Comparison of ENCODE assay signal across 1 cellular context in the genomic region with DNA sequence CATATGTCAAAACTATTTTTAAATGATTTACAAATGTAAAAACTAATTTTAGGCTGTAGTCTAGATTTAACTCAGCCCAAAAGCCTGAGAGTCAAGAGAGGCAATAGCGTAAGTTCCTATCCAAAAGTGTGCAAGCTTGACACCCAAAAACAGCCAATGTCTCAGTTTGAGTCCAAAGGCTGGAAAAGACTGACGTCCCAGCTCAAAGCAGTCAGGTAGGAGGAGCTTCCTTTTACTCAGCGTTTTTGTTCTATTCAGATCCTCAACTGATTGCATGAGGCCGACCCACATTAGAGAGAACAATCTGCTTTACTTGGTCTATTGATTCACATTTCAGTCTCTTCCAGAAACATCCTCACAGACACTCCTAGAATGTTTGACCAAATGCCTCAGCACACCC.
TF ChIP-seq lines count a peak whose summit lies in the region.

No MANE protein-coding gene starts in this region.

TF ChIP-seq in K562, 482 proteins besides CTCF, POLR2A, EP300 and RAD21:
- TF ChIP-seq, protein P1, sequence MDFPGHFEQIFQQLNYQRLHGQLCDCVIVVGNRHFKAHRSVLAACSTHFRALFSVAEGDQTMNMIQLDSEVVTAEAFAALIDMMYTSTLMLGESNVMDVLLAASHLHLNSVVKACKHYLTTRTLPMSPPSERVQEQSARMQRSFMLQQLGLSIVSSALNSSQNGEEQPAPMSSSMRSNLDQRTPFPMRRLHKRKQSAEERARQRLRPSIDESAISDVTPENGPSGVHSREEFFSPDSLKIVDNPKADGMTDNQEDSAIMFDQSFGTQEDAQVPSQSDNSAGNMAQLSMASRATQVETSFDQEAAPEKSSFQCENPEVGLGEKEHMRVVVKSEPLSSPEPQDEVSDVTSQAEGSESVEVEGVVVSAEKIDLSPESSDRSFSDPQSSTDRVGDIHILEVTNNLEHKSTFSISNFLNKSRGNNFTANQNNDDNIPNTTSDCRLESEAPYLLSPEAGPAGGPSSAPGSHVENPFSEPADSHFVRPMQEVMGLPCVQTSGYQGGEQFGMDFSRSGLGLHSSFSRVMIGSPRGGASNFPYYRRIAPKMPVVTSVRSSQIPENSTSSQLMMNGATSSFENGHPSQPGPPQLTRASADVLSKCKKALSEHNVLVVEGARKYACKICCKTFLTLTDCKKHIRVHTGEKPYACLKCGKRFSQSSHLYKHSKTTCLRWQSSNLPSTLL (IDR thresholded peaks at IDR 0.05) = no peak
- TF ChIP-seq NFE2 (IDR thresholded peaks at IDR 0.05; ENCODE audit: low read depth) = 0 out of 2 replicates have a peak, but pooled peaks have one; percentile 7
- TF ChIP-seq, protein P2, sequence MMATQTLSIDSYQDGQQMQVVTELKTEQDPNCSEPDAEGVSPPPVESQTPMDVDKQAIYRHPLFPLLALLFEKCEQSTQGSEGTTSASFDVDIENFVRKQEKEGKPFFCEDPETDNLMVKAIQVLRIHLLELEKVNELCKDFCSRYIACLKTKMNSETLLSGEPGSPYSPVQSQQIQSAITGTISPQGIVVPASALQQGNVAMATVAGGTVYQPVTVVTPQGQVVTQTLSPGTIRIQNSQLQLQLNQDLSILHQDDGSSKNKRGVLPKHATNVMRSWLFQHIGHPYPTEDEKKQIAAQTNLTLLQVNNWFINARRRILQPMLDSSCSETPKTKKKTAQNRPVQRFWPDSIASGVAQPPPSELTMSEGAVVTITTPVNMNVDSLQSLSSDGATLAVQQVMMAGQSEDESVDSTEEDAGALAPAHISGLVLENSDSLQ (IDR thresholded peaks at IDR 0.05) = peak; percentile 58
- TF ChIP-seq ATF1 (CRISPR knock-in tag; IDR thresholded peaks at IDR 0.05) = no peak
- TF ChIP-seq ATF1 (tag; IDR thresholded peaks at IDR 0.05) = 0 out of 2 replicates have a peak, but pooled peaks have one; percentile 10
